In genomic region chr14:99757331-99758070, GRCh38 we compare ENCODE assay signal across 10 cellular contexts. TPM values are rescaled to one million over a fixed set of nuclear protein-coding genes. Genes with fewer than 3 reads are reported as not detected.
DNase-seq lines count a peak whose midpoint lies in the region; ATAC-seq and TF ChIP-seq lines count a peak whose summit lies in the region.
"Had no signal": no experiment of that assay in that cellular context is flagged by ENCODE, and none has a peak within 500 bp of the region (broad histone marks: within the 10 kb centered on the region; RNA-seq: fewer than 3 reads in every experiment).

No MANE protein-coding gene starts in this region.

- TF ChIP-seq CTCF in fibroblast of villous mesenchyme (IDR thresholded peaks at IDR 0.05; ENCODE audit: insufficient read depth, low read depth, low read length) = no peak

- no peaks in the 10 kb centered on the region for H3K36me3 ChIP-seq in SK-N-MC (ENCODE audit: insufficient read depth, low read length)
- no peaks in the 10 kb centered on the region for H3K36me3 ChIP-seq in stomach smooth muscle (ENCODE audit: control insufficient read depth in 2 of 2, insufficient read depth in 2 of 2, low read length in 2 of 2)
- H3K36me3 ChIP-seq: right atrium auricular region had no signal

- DNase-seq in GOT3 (lab: John Stamatoyannopoulos, UW) (peak; percentile 27), SK-N-MC (ENCODE audit: low read depth, low spot score) (no peak), fibroblast of villous mesenchyme (ENCODE audit: low read depth) (peak; percentile 98), NCI-H187 (lab: John Stamatoyannopoulos, UW) (no peak), cerebellum (ENCODE audit: low spot score) (no peak)
- DNase-seq: NCI-H1092 had no signal

- ATAC-seq in GM18520 (IDR thresholded peaks at IDR 0.05; ENCODE audit: unreplicated experiment) (no peak), GM19452 (IDR thresholded peaks at IDR 0.05; ENCODE audit: unreplicated experiment) (no peak)

- H3K4me1 ChIP-seq in stomach smooth muscle (ENCODE audit: control insufficient read depth, insufficient read depth, low read length) = peaks cover 91% of the 10 kb centered on the region

- H3K4me3 ChIP-seq in SK-N-MC (no peak overlapping the region), fibroblast of villous mesenchyme (ENCODE audit: low read depth, low read length) (no peak overlapping the region), stomach smooth muscle (ENCODE audit: low read length in 2 of 2) (no peak overlapping the region)
- H3K4me3 ChIP-seq: right atrium auricular region had no signal

- no peaks in the 10 kb centered on the region for H3K27me3 ChIP-seq in stomach smooth muscle (ENCODE audit: control insufficient read depth in 1 of 2, insufficient read depth in 2 of 2, low read length in 2 of 2)
- H3K27me3 ChIP-seq: right atrium auricular region had no signal

- H3K9me3 ChIP-seq in SK-N-MC (ENCODE audit: low read depth, low read length) (no peaks in the 10 kb centered on the region), stomach smooth muscle (ENCODE audit: control insufficient read depth in 2 of 2, low read length in 2 of 2) (no peaks in the 10 kb centered on the region)
- H3K9me3 ChIP-seq: right atrium auricular region had no signal

- no peak overlapping the region for H3K9ac ChIP-seq in SK-N-MC (ENCODE audit: insufficient read length)
- H3K9ac ChIP-seq in stomach smooth muscle (ENCODE audit: low read length in 2 of 2) = no peak overlapping the region

- H3K27ac ChIP-seq in SK-N-MC (peak overlapping the region; percentile 85; the same call in 1 of the 2 replicates), stomach smooth muscle (ENCODE audit: low read length) (peak overlapping the region; percentile 83)
- H3K27ac ChIP-seq: right atrium auricular region had no signal

RNA-seq across cellular contexts. Expression of gene EML1, which starts 35.7 kb away (rescaled TPM):
- total RNA-seq in fibroblast of villous mesenchyme (23.8 and 34.5 TPM in 2 replicates), cerebellum (26.8 TPM)

Comparison
In these comparisons a context has a peak if more than half of its experiments do, and no peak if none do; other contexts are left out.
1. DNase-seq: peak in GOT3 (single experiment) and fibroblast of villous mesenchyme (single experiment); none in SK-N-MC (single experiment), NCI-H187 (0 of 2) and cerebellum (single experiment).